12 cellular contexts compared by ENCODE assay signal in genomic region chr2:52934920-52935640, GRCh38.
DNase-seq lines count a peak whose midpoint lies in the region; ATAC-seq and TF ChIP-seq lines count a peak whose summit lies in the region.
"Had no signal": no experiment of that assay in that cellular context is flagged by ENCODE, and none has a peak within 500 bp of the region (broad histone marks: within the 10 kb centered on the region; RNA-seq: fewer than 3 reads in every experiment).

No MANE protein-coding gene starts in this region.

- H3K4me1 ChIP-seq in breast epithelium (no peaks in the 10 kb centered on the region), upper lobe of right lung (no peaks in the 10 kb centered on the region), psoas muscle (no peaks in the 10 kb centered on the region)
- H3K4me1 ChIP-seq: stomach had no signal

- 58 to 66% (median 64%) methylated on average over 3 of the region's 3 CpGs for WGBS in psoas muscle, 3 donors

- H3K27me3 ChIP-seq in breast epithelium: no peaks in the 10 kb centered on the region
- no peaks in the 10 kb centered on the region for H3K27me3 ChIP-seq in upper lobe of right lung
- no peaks in the 10 kb centered on the region for H3K27me3 ChIP-seq in psoas muscle (ENCODE audit: insufficient read depth in 3 of 3, low read length in 2 of 3)
- H3K27me3 ChIP-seq: stomach had no signal

- no peaks in the 10 kb centered on the region for H3K9me3 ChIP-seq in breast epithelium
- H3K9me3 ChIP-seq in upper lobe of right lung: no peaks in the 10 kb centered on the region
- no peaks in the 10 kb centered on the region for H3K9me3 ChIP-seq in psoas muscle

- intact Hi-C loops in breast epithelium (cut with DNase I; ENCODE audit: low total_unique reads): no loop called here
- intact Hi-C loops in upper lobe of right lung (cut with DNase I): no loop called here
- intact Hi-C loops in psoas muscle (cut with DNase I): no loop called here

- TF ChIP-seq CTCF in breast epithelium (IDR thresholded peaks at IDR 0.05): no peak
- TF ChIP-seq CTCF in upper lobe of right lung (IDR thresholded peaks at IDR 0.05): no peak
- TF ChIP-seq CTCF in psoas muscle (IDR thresholded peaks at IDR 0.05): no peak

- DNase-seq in breast epithelium (ENCODE audit: low spot score in 2 of 2) (no peak), upper lobe of right lung (no peak), psoas muscle (no peak), RKO (ENCODE audit: low spot score) (no peak)
- DNase-seq in activated CD4-positive, CD25-positive, alpha-beta regulatory T cell (lab: John Stamatoyannopoulos, UW): no peak
- DNase-seq: hippocampal formation; Karpas-422; stimulated activated CD4-positive, alpha-beta T cell treated with anti-CD3 and anti-CD28 coated beads, Interleukin-4, amount 100 ng/mL, for 4 hours; stomach had no signal

- H3K36me3 ChIP-seq in breast epithelium (no peaks in the 10 kb centered on the region), upper lobe of right lung (no peaks in the 10 kb centered on the region), psoas muscle (ENCODE audit: insufficient read depth in 1 of 2, low read depth in 1 of 2) (no peaks in the 10 kb centered on the region)
- H3K36me3 ChIP-seq: stomach had no signal

- ATAC-seq in GM18858 (IDR thresholded peaks at IDR 0.05; ENCODE audit: unreplicated experiment) (peak; percentile 3), GM21526 (IDR thresholded peaks at IDR 0.05; ENCODE audit: low FRiP score, unreplicated experiment) (peak; percentile 20), HG03342 (IDR thresholded peaks at IDR 0.05; ENCODE audit: unreplicated experiment) (peak; percentile 29), upper lobe of right lung (no peak), psoas muscle (no peak)

- H3K27ac ChIP-seq in breast epithelium (peak overlapping the region; percentile 8 to 41), upper lobe of right lung (no peak overlapping the region), psoas muscle (no peak overlapping the region)
- H3K27ac ChIP-seq: stomach had no signal

- no peak for TF ChIP-seq POLR2A in breast epithelium (IDR thresholded peaks at IDR 0.05)

- H3K4me3 ChIP-seq in breast epithelium (no peak overlapping the region), upper lobe of right lung (no peak overlapping the region), psoas muscle (no peak overlapping the region)
- H3K4me3 ChIP-seq: stomach had no signal

Comparison
In these comparisons a context has a peak if more than half of its experiments do, and no peak if none do; other contexts are left out.
1. ATAC-seq: peak in GM18858 (single experiment), GM21526 (single experiment) and HG03342 (single experiment); none in upper lobe of right lung (single experiment) and psoas muscle (0 of 4).
2. H3K27ac ChIP-seq: peak in breast epithelium (2 of 2); none in upper lobe of right lung (single experiment) and psoas muscle (single experiment).